Comparison of ENCODE assay signal across 31 cellular contexts in genomic region chr18:61662726-61663125, GRCh38.
"Had no signal": no experiment of that assay in that cellular context is flagged by ENCODE, and none has a peak within 500 bp of the region (broad histone marks: within the 10 kb centered on the region; RNA-seq: fewer than 3 reads in every experiment).

No MANE protein-coding gene starts in this region.

- H3K4me3 ChIP-seq: left lung, lower lobe of right lung, pancreas, prostate gland, skin epidermis, stomach, testis, thyroid gland, transverse colon, upper lobe of left lung, vagina had no signal

- H3K27me3 ChIP-seq: left lung, pancreas, stomach, testis, thyroid gland, transverse colon, upper lobe of left lung, vagina had no signal

- H3K36me3 ChIP-seq: left lung, lower lobe of right lung, pancreas, prostate gland, stomach, thyroid gland, transverse colon, upper lobe of left lung, vagina had no signal

- H3K36me3 Mint-ChIP-seq: immature natural killer cell; stimulated activated naive B cell treated with anti-CD40 and anti-IgM and Interleukin-4, amounts not matched to agents 10 μg/mL and 1 μg/mL and 100 μg/mL, for 72 hours had no signal

- FAIRE-seq: islet of Langerhans, kidney, pancreas had no signal

- H3K9me3 ChIP-seq: left lung, lower lobe of right lung, pancreas, prostate gland, testis, thyroid gland, transverse colon, upper lobe of left lung, vagina had no signal

- H3K27ac Mint-ChIP-seq: immature natural killer cell; naive thymus-derived CD8-positive, alpha-beta T cell; nephron; stimulated activated naive B cell treated with anti-CD40 and anti-IgM and Interleukin-4, amounts not matched to agents 10 μg/mL and 1 μg/mL and 100 μg/mL, for 72 hours had no signal

- H3K27ac ChIP-seq: left lung, lower lobe of right lung, pancreas, prostate gland, skin epidermis, testis, thyroid gland, upper lobe of left lung, vagina had no signal

- H3K4me1 ChIP-seq: left lung, lower lobe of right lung, pancreas, prostate gland, testis, vagina had no signal

- ATAC-seq: left colon; left lung; lower lobe of right lung; naive thymus-derived CD8-positive, alpha-beta T cell; pancreas; right cardiac atrium; sciatic nerve; stimulated activated naive B cell treated with anti-CD40 and anti-IgM and Interleukin-4, amounts not matched to agents 10 μg/mL and 1 μg/mL and 100 μg/mL, for 72 hours; stimulated activated naive CD8-positive, alpha-beta T cell treated with anti-CD3 and anti-CD28 coated beads, Interleukin-15, Interleukin-2, amounts not matched to agents 100 U/mL and 50 U/mL, for 24 hours had no signal

- DNase-seq: immature natural killer cell; kidney; left colon; left lung; lower lobe of right lung; mammary epithelial cell; mesenchymal stem cell; naive thymus-derived CD8-positive, alpha-beta T cell; nucleus accumbens; pancreas; posterior cingulate gyrus; retina; right cardiac atrium; stimulated activated CD4-positive, alpha-beta T cell treated with anti-CD3 and anti-CD28 coated beads, Interleukin-12 subunit alpha, Interleukin-12 subunit beta, amount 100 ng/mL, for 4 hours; stimulated activated CD4-positive, alpha-beta T cell treated with anti-CD3 and anti-CD28 coated beads, Interleukin-15, amount 100 ng/mL, for 24 hours; stimulated activated CD4-positive, alpha-beta T cell treated with anti-CD3 and anti-CD28 coated beads, Interleukin-2, amount 100 ng/mL, for 24 hours; stimulated activated CD4-positive, alpha-beta T cell treated with anti-CD3 and anti-CD28 coated beads, Interleukin-4, amount 100 ng/mL, for 1 hour; stimulated activated naive B cell treated with anti-CD40 and anti-IgM and Interleukin-4, amounts not matched to agents 10 μg/mL and 1 μg/mL and 100 μg/mL, for 72 hours; stimulated activated naive CD8-positive, alpha-beta T cell treated with anti-CD3 and anti-CD28 coated beads, Interleukin-15, Interleukin-2, amounts not matched to agents 100 U/mL and 50 U/mL, for 24 hours; stomach; testis; thyroid gland; transverse colon; upper lobe of left lung had no signal

- H3K4me3 Mint-ChIP-seq: immature natural killer cell; naive thymus-derived CD8-positive, alpha-beta T cell; nephron; neural crest cell; stimulated activated naive B cell treated with anti-CD40 and anti-IgM and Interleukin-4, amounts not matched to agents 10 μg/mL and 1 μg/mL and 100 μg/mL, for 72 hours had no signal

- H3K4me1 Mint-ChIP-seq: immature natural killer cell; naive thymus-derived CD8-positive, alpha-beta T cell; nephron; neural crest cell; stimulated activated naive B cell treated with anti-CD40 and anti-IgM and Interleukin-4, amounts not matched to agents 10 μg/mL and 1 μg/mL and 100 μg/mL, for 72 hours had no signal
